In genomic region chr15:40429068-40429707, GRCh38 we compare ENCODE assay signal across 1 cellular context.
TF ChIP-seq lines count a peak whose summit lies in the region.

No MANE protein-coding gene starts in this region.

TF ChIP-seq in GM23338, 12 proteins besides CTCF, POLR2A, EP300 and RAD21 (continued from another document):
- TF ChIP-seq ZNF462 (CRISPR knock-in tag; IDR thresholded peaks at IDR 0.05): no peak
